14 cellular contexts compared by ENCODE assay signal in the genomic region with DNA sequence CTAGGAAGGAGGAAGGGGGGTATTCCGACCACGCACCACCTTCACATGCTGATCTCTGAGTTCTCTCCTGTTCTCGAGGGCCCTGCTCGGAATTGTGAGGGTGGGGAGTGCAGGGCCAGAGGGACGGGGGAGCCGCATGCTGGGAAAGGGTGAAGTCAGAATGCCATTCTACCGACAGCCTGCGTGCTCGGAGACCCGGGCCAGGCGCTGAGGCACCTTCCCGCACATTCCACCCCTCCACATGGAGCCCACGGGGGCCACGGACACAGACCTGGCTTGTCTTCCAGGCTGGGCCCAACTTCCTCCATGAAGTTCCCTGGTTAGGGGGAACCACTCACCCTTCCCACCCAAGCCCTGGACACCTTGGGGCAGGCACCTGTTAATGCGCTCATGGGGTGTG.
"Had no signal": no experiment of that assay in that cellular context is flagged by ENCODE, and none has a peak within 500 bp of the region (broad histone marks: within the 10 kb centered on the region; RNA-seq: fewer than 3 reads in every experiment).

No MANE protein-coding gene starts in this region.

- H3K27ac ChIP-seq: adrenal gland, body of pancreas, esophagus muscularis mucosa, heart right ventricle, neural progenitor cell had no signal

- H3K27me3 ChIP-seq: adrenal gland, body of pancreas, esophagus muscularis mucosa, heart right ventricle had no signal

- H3K9me3 ChIP-seq: adrenal gland, body of pancreas, esophagus muscularis mucosa, SK-N-SH had no signal

- H3K4me1 ChIP-seq: adrenal gland had no signal

- DNase-seq: activated CD4-positive, alpha-beta T cell treated with anti-CD3 and anti-CD28 coated beads, Interleukin-2, amount 10 ng/mL, durations not matched to agents 24 days and 14 days; activated CD8-positive, alpha-beta memory T cell treated with anti-CD3 and anti-CD28 coated beads for 24 hours; activated naive CD4-positive, alpha-beta T cell treated with anti-CD3 and anti-CD28 coated beads, Interleukin-2, amount 50 U/mL, for 16 hours; adrenal gland; body of pancreas; dermis blood vessel endothelial cell; foreskin fibroblast; heart right ventricle; retina; SK-N-SH; stimulated activated CD4-positive, alpha-beta T cell treated with anti-CD3 and anti-CD28 coated beads, Interleukin-1b, Interleukin-23, amount 100 ng/mL, for 48 hours had no signal

- H3K36me3 ChIP-seq: adrenal gland, esophagus muscularis mucosa, heart right ventricle, neural progenitor cell had no signal

- ATAC-seq: body of pancreas; heart right ventricle; stimulated activated memory B cell treated with anti-CD40 and anti-IgM and Interleukin-4, amounts not matched to agents 10 μg/mL and 1 μg/mL and 100 μg/mL, for 72 hours had no signal

- H3K4me3 ChIP-seq: adrenal gland, body of pancreas, esophagus muscularis mucosa, heart right ventricle, neural progenitor cell had no signal
